In the genomic region with DNA sequence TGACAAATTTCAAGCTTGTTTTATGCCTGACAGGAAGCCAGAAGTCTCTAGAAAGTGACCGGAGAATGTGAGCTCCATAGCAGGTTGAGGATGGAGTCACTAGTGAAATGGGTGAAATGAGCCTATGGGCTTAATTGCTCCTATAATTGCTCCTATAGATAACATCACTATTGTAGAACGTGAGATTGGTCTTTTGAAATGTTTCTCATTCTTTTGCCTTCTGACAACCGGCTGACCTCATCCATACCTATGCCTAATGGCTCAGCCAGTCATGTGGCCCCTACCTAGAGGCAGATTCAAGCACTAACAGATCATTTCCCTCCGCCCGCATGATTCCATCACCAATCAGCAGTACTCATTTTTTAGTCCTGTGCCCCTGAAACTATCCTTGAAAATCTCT, we compare ENCODE assay signal across 4 cellular contexts. TPM values are rescaled to one million over a fixed set of nuclear protein-coding genes. Genes with fewer than 3 reads are reported as not detected.
"Had no signal": no experiment of that assay in that cellular context is flagged by ENCODE, and none has a peak within 500 bp of the region (broad histone marks: within the 10 kb centered on the region; RNA-seq: fewer than 3 reads in every experiment).

No MANE protein-coding gene starts in this region.

RNA-seq across cellular contexts. Expression of a gene that starts 4.2 kb away (rescaled TPM):
- total RNA-seq: PC-3, Peyer's patch, Right ventricle myocardium superior, SJSA1 had no signal

RNA-seq across cellular contexts. Expression of a gene that starts 23.5 kb away (rescaled TPM):
- total RNA-seq: PC-3, Peyer's patch, Right ventricle myocardium superior, SJSA1 had no signal

RNA-seq across cellular contexts. Expression of a gene that starts 34.0 kb away (rescaled TPM):
- total RNA-seq: PC-3, Peyer's patch, Right ventricle myocardium superior had no signal
